1 cellular context compared by ENCODE assay signal in the genomic region with DNA sequence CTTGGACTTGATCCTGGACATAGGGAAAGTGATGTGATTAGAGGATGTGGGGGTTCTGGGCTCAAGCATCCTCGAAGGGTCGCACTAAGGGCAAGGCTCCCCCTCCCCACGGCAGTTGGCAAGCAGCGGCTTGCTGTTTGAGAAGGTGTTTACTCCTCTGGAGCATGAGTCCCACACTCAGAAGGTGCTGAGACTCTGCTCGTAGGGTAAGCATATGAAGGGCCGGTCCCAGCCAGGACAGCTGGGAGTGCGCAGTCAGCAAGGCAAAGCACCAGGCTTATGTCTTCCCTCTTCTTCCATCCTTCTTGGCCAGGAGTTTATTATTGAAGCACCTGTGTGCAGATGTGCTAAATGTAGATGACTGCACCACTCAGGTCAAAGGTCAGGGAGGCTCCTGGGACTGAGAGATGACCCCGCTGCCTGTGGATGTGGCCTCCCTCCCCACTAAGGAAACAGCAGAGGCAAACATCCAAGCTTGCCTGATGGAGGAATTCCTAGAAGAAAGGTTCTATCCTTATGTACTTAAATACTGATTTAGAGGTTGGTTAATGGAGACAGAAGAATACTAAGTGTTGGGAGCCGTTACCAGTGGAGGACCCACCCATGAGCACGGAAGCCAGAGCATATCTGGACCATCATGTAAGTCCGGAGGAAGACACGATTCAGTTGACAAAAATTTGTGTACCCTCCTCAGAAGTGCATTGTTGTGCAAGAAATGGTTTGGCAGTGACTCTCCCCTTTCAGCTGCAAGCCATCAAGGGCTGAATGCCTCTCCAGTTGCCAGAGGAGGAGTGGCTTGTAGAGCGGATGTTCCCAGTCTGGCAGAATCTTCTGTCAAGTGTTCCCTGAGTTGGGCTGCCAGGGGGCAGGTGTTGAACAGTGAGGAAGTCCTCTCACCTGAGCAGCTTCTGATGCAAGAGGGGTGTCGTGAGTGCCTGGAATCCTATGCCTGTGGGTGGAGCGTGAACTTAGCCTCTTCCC.
TF ChIP-seq lines count a peak whose summit lies in the region.

No MANE protein-coding gene starts in this region.

TF ChIP-seq in SK-N-SH treated with all-trans-retinoic acid at 6 μM for 48 hours, 23 proteins besides CTCF, POLR2A, EP300 and RAD21 (continued from another document):
- TF ChIP-seq TSHZ2 (CRISPR knock-in tag; IDR thresholded peaks at IDR 0.05) (no peak), PATZ1 (CRISPR knock-in tag; IDR thresholded peaks at IDR 0.05; ENCODE audit: borderline replicate concordance) (no peak), ZNF565 (CRISPR knock-in tag; conservative IDR thresholded peaks at IDR 0.05; ENCODE audit: low read depth) (no peak), RARB (CRISPR knock-in tag; IDR thresholded peaks at IDR 0.05) (no peak)
TF ChIP-seq in SK-N-SH treated with all-trans-retinoic acid at 6 μM for 48 hours: peak in this region for 0.
